In genomic region chr20:36549942-36550796, GRCh38 we compare ENCODE assay signal across 12 cellular contexts. TPM values are rescaled to one million over a fixed set of nuclear protein-coding genes. Genes with fewer than 3 reads are reported as not detected.
DNase-seq lines count a peak whose midpoint lies in the region; ATAC-seq and TF ChIP-seq lines count a peak whose summit lies in the region.
"Had no signal": no experiment of that assay in that cellular context is flagged by ENCODE, and none has a peak within 500 bp of the region (broad histone marks: within the 10 kb centered on the region; RNA-seq: fewer than 3 reads in every experiment).

No MANE protein-coding gene starts in this region.

- H3K4me3 ChIP-seq in Panc1 (ENCODE audit: low read depth in 2 of 2, low read length in 2 of 2) (no peak overlapping the region), gastroesophageal sphincter (no peak overlapping the region), upper lobe of left lung (no peak overlapping the region), colonic mucosa (no peak overlapping the region)

- 29 to 40% methylated on average over 2 to 3 of the region's 17 CpGs for WGBS in gastroesophageal sphincter (ENCODE audit: low coverage in 1 of 2), 2 donors
- 85 to 87% methylated on average over 10 to 17 of the region's 17 CpGs for WGBS in upper lobe of left lung, 2 donors

- no peaks in the 10 kb centered on the region for H3K4me1 ChIP-seq in Panc1 (ENCODE audit: control insufficient read depth, insufficient read depth, low read length)
- peaks cover 0 to 65% (median 11%) of the 10 kb centered on the region in 3 donors for H3K4me1 ChIP-seq in gastroesophageal sphincter
- H3K4me1 ChIP-seq in upper lobe of left lung = peaks cover 0 to 4% (median 0%) of the 10 kb centered on the region in 4 donors
- H3K4me1 ChIP-seq in colonic mucosa = no peaks in the 10 kb centered on the region

- H3K27ac Mint-ChIP-seq in activated T-helper 2 cell treated with anti-CD3 and anti-CD28 coated beads, Interferon-gamma antibody, Interleukin-2, Interleukin-4, amounts not matched to agents 10 μg/mL and 5 μg/mL and 100 μg/mL, durations not matched to agents 14 hours and 24 hours and 36 hours = no peak overlapping the region
- H3K27ac Mint-ChIP-seq: activated naive CD8-positive, alpha-beta T cell; stimulated activated effector memory CD8-positive, alpha-beta T cell treated with anti-CD3 and anti-CD28 coated beads, Interleukin-12 subunit alpha, Interleukin-12 subunit beta, amount 100 ng/mL, for 72 hours had no signal

- peaks cover 2% of the 10 kb centered on the region for H3K4me1 Mint-ChIP-seq in activated T-helper 2 cell treated with anti-CD3 and anti-CD28 coated beads, Interferon-gamma antibody, Interleukin-2, Interleukin-4, amounts not matched to agents 10 μg/mL and 5 μg/mL and 100 μg/mL, durations not matched to agents 14 hours and 24 hours and 36 hours (ENCODE audit: low read depth)

- CTCF ChIA-PET in Panc1 (lab: Charles Lee) = interaction anchor here (0.6 kb wide), 1 partner anchor 47 kb away, joined by 4 read pairs; no protein-coding TSS in a partner anchor

- H3K27me3 ChIP-seq in Panc1 (ENCODE audit: control insufficient read depth, insufficient read depth, low read length) (no peaks in the 10 kb centered on the region), gastroesophageal sphincter (no peaks in the 10 kb centered on the region), upper lobe of left lung (no peaks in the 10 kb centered on the region), colonic mucosa (no peaks in the 10 kb centered on the region)

- BruUV-seq in Panc1 (replicated peaks; lab: Mats Ljungman, UMichigan) = no TSS peak

- POLR2A ChIA-PET in Panc1 (lab: Charles Lee) = interaction anchor here (0.6 to 1.0 kb wide), 2 partner anchors 15 to 23 kb away, joined by 3 read pairs; no protein-coding TSS in a partner anchor

- peak overlapping the region in 1 of 2 donors; percentile 39 for H3K9ac ChIP-seq in colonic mucosa (ENCODE audit: low read depth in 2 of 2, low read length in 2 of 2)

- H3K9me3 Mint-ChIP-seq in activated T-helper 2 cell treated with anti-CD3 and anti-CD28 coated beads, Interferon-gamma antibody, Interleukin-2, Interleukin-4, amounts not matched to agents 10 μg/mL and 5 μg/mL and 100 μg/mL, durations not matched to agents 14 hours and 24 hours and 36 hours = no peaks in the 10 kb centered on the region
- H3K9me3 Mint-ChIP-seq: CD4-positive, CD25-positive, alpha-beta regulatory T cell; stimulated activated effector memory CD8-positive, alpha-beta T cell treated with anti-CD3 and anti-CD28 coated beads, Interleukin-12 subunit alpha, Interleukin-12 subunit beta, amount 100 ng/mL, for 72 hours had no signal

- ATAC-seq in Panc1 (peak; percentile 13), gastroesophageal sphincter (peak; percentile 25), upper lobe of left lung (ENCODE audit: low FRiP score in 2 of 2) (peak; percentile 5 to 35)
- ATAC-seq: stimulated activated effector memory CD8-positive, alpha-beta T cell treated with anti-CD3 and anti-CD28 coated beads, Interleukin-12 subunit alpha, Interleukin-12 subunit beta, amount 100 ng/mL, for 72 hours had no signal

- TF ChIP-seq EP300 in gastroesophageal sphincter (IDR thresholded peaks at IDR 0.05) = no peak
- TF ChIP-seq EP300 in upper lobe of left lung (IDR thresholded peaks at IDR 0.05) = no peak

- in situ Hi-C loops in Panc1 (cut with HindIII; ENCODE audit: low pct_unique_long_range_greater_than_20kb, low sequenced_read_pairs) = no loop called here

- TF ChIP-seq CTCF in Panc1 (IDR thresholded peaks at IDR 0.05) (no peak), gastroesophageal sphincter (IDR thresholded peaks at IDR 0.05) (no peak), upper lobe of left lung (IDR thresholded peaks at IDR 0.05) (no peak), GM10266 (IDR thresholded peaks at IDR 0.05; ENCODE audit: control insufficient read depth, insufficient read depth, low read depth, missing control alignments) (no peak), colonic mucosa (IDR thresholded peaks at IDR 0.05) (no peak)

- H3K27me3 Mint-ChIP-seq in activated T-helper 2 cell treated with anti-CD3 and anti-CD28 coated beads, Interferon-gamma antibody, Interleukin-2, Interleukin-4, amounts not matched to agents 10 μg/mL and 5 μg/mL and 100 μg/mL, durations not matched to agents 14 hours and 24 hours and 36 hours (ENCODE audit: low read depth) = no peaks in the 10 kb centered on the region
- H3K27me3 Mint-ChIP-seq: activated naive CD8-positive, alpha-beta T cell; CD4-positive, CD25-positive, alpha-beta regulatory T cell had no signal

- no peaks in the 10 kb centered on the region for H3K36me3 ChIP-seq in Panc1 (ENCODE audit: control insufficient read depth, insufficient read depth, low read length)
- H3K36me3 ChIP-seq in gastroesophageal sphincter = peaks cover 0 to 47% of the 10 kb centered on the region in 2 donors
- peaks cover 0 to 41% (median 18%) of the 10 kb centered on the region in 4 donors for H3K36me3 ChIP-seq in upper lobe of left lung
- no peaks in the 10 kb centered on the region for H3K36me3 ChIP-seq in colonic mucosa

- H3K36me3 Mint-ChIP-seq in activated T-helper 2 cell treated with anti-CD3 and anti-CD28 coated beads, Interferon-gamma antibody, Interleukin-2, Interleukin-4, amounts not matched to agents 10 μg/mL and 5 μg/mL and 100 μg/mL, durations not matched to agents 14 hours and 24 hours and 36 hours (ENCODE audit: low read depth) = no peaks in the 10 kb centered on the region
- H3K36me3 Mint-ChIP-seq: activated naive CD8-positive, alpha-beta T cell; CD4-positive, CD25-positive, alpha-beta regulatory T cell; stimulated activated effector memory CD8-positive, alpha-beta T cell treated with anti-CD3 and anti-CD28 coated beads, Interleukin-12 subunit alpha, Interleukin-12 subunit beta, amount 100 ng/mL, for 72 hours had no signal

- H3K27ac ChIP-seq in Panc1 (ENCODE audit: low read length) (no peak overlapping the region), gastroesophageal sphincter (peak overlapping the region; percentile 4 to 98 (median 84)), upper lobe of left lung (peak overlapping the region in 3 of 4 donors; percentile 2 to 48 (median 35)), colonic mucosa (no peak overlapping the region)

- TF ChIP-seq POLR2A in gastroesophageal sphincter (IDR thresholded peaks at IDR 0.05) (peak in 1 of 2 donors; percentile 4), upper lobe of left lung (IDR thresholded peaks at IDR 0.05) (no peak)

- H3K9me3 ChIP-seq in Panc1 (ENCODE audit: control insufficient read depth, insufficient read depth, low read depth, low read length) (no peaks in the 10 kb centered on the region), gastroesophageal sphincter (no peaks in the 10 kb centered on the region), upper lobe of left lung (no peaks in the 10 kb centered on the region), colonic mucosa (no peaks in the 10 kb centered on the region)

- H3K4me3 Mint-ChIP-seq in activated T-helper 2 cell treated with anti-CD3 and anti-CD28 coated beads, Interferon-gamma antibody, Interleukin-2, Interleukin-4, amounts not matched to agents 10 μg/mL and 5 μg/mL and 100 μg/mL, durations not matched to agents 14 hours and 24 hours and 36 hours (ENCODE audit: low read depth) = no peak overlapping the region
- H3K4me3 Mint-ChIP-seq: activated naive CD8-positive, alpha-beta T cell; CD4-positive, CD25-positive, alpha-beta regulatory T cell; stimulated activated effector memory CD8-positive, alpha-beta T cell treated with anti-CD3 and anti-CD28 coated beads, Interleukin-12 subunit alpha, Interleukin-12 subunit beta, amount 100 ng/mL, for 72 hours had no signal

- DNase-seq in Panc1 (ENCODE audit: low read depth, low spot score) (no peak), myocyte (ENCODE audit: low read depth) (peak; percentile 20), upper lobe of left lung (no peak), GM10266 (ENCODE audit: extremely low spot score) (no peak), colonic mucosa (no peak)
- no peak for DNase-seq in activated T-helper 2 cell treated with anti-CD3 and anti-CD28 coated beads, Interferon-gamma antibody, Interleukin-2, Interleukin-4, amounts not matched to agents 10 μg/mL and 5 μg/mL and 100 μg/mL, durations not matched to agents 14 hours and 24 hours and 36 hours (ENCODE audit: low spot score)
- DNase-seq: CD4-positive, CD25-positive, alpha-beta regulatory T cell; MM.1S; stimulated activated CD4-positive, alpha-beta T cell treated with anti-CD3 and anti-CD28 coated beads, Interleukin-4, amount 100 ng/mL, for 1 hour had no signal

- intact Hi-C loops in Panc1 (cut with micrococcal nuclease; ENCODE audit: unreplicated experiment) (no loop called here), colonic mucosa (cut with DNase I) (no loop called here)
- intact Hi-C loops in activated T-helper 2 cell treated with anti-CD3 and anti-CD28 coated beads, Interferon-gamma antibody, Interleukin-2, Interleukin-4, amounts not matched to agents 10 μg/mL and 5 μg/mL and 100 μg/mL, durations not matched to agents 14 hours and 24 hours and 36 hours (cut with micrococcal nuclease) = no loop called here

RNA-seq across cellular contexts. Expression of gene MYL9, which starts 8.8 kb away (rescaled TPM):
- total RNA-seq in Panc1 (2021; ENCODE audit: unreplicated experiment) = 107 TPM
- 157 TPM for polyA plus RNA-seq in Panc1 (2012; ENCODE audit: insufficient read length)
- 1,000 to 10,000 TPM; 1,087 to 2,842 (median 1,707) TPM for total RNA-seq in gastroesophageal sphincter
- total RNA-seq in myocyte = 162 and 190 TPM in 2 replicates
- polyA plus RNA-seq in myocyte (2012) = 2,063 TPM
- 100 to 1,000 TPM in 5 of 6 donors, 10 to 100 TPM in 1; 79.6 to 425 (median 169) TPM for total RNA-seq in upper lobe of left lung
- 100 to 1,000 TPM in 1 of 2 donors, 10 to 100 TPM in 1; 49.3 to 582 TPM for total RNA-seq in colonic mucosa
- 4.0 and 4.2 TPM in 2 replicates for total RNA-seq in activated T-helper 2 cell treated with anti-CD3 and anti-CD28 coated beads, Interferon-gamma antibody, Interleukin-2, Interleukin-4, amounts not matched to agents 10 μg/mL and 5 μg/mL and 100 μg/mL, durations not matched to agents 14 hours and 24 hours and 36 hours
- polyA plus RNA-seq: CD4-positive, CD25-positive, alpha-beta regulatory T cell had no signal

RNA-seq across cellular contexts. Expression of gene TGIF2, which starts 23.2 kb away (rescaled TPM):
- total RNA-seq in Panc1 (2021; ENCODE audit: unreplicated experiment) (18.0 TPM), gastroesophageal sphincter (10 to 100 TPM in 2 of 4 donors, 1 to 10 TPM in 2; 7.2 to 14.0 (median 9.4) TPM), myocyte (11.3 and 22.1 TPM in 2 replicates), upper lobe of left lung (10 to 100 TPM in 4 of 6 donors, 1 to 10 TPM in 2; 9.4 to 20.1 (median 11.9) TPM), colonic mucosa (1 to 10 TPM; 5.6 to 7.3 TPM)
- 12.5 TPM for polyA plus RNA-seq in Panc1 (2012; ENCODE audit: insufficient read length)
- 12.1 TPM for polyA plus RNA-seq in myocyte (2012)
- total RNA-seq in activated T-helper 2 cell treated with anti-CD3 and anti-CD28 coated beads, Interferon-gamma antibody, Interleukin-2, Interleukin-4, amounts not matched to agents 10 μg/mL and 5 μg/mL and 100 μg/mL, durations not matched to agents 14 hours and 24 hours and 36 hours = 44.3 and 50.6 TPM in 2 replicates

RNA-seq across cellular contexts. Expression of gene RAB5IF, which starts 55.4 kb away (rescaled TPM):
- total RNA-seq in Panc1 (2021; ENCODE audit: unreplicated experiment) = 118 TPM
- polyA plus RNA-seq in Panc1 (2012; ENCODE audit: insufficient read length) = 109 TPM
- total RNA-seq in gastroesophageal sphincter = 100 to 1,000 TPM in 1 of 4 donors, 10 to 100 TPM in 3; 66.3 to 100 (median 78.9) TPM
- 98.3 and 107 TPM in 2 replicates for total RNA-seq in myocyte
- 107 TPM for polyA plus RNA-seq in myocyte (2012)
- 100 to 1,000 TPM in 2 of 6 donors, 10 to 100 TPM in 4; 57.6 to 124 (median 80.3) TPM for total RNA-seq in upper lobe of left lung
- total RNA-seq in colonic mucosa = 100 to 1,000 TPM; 143 to 207 TPM
- total RNA-seq in activated T-helper 2 cell treated with anti-CD3 and anti-CD28 coated beads, Interferon-gamma antibody, Interleukin-2, Interleukin-4, amounts not matched to agents 10 μg/mL and 5 μg/mL and 100 μg/mL, durations not matched to agents 14 hours and 24 hours and 36 hours = 94.5 and 99.0 TPM in 2 replicates

Comparison
In these comparisons a context has a peak if more than half of its experiments do, and no peak if none do; other contexts are left out.
1. H3K27ac ChIP-seq: peak in gastroesophageal sphincter (4 of 4) and upper lobe of left lung (3 of 4); none in Panc1 (single experiment) and colonic mucosa (single experiment).
2. Peak in every context shown above with its lines, with median percentiles within 50 percentile points of each other: ATAC-seq.